15 cellular contexts compared by ENCODE assay signal in genomic region chr17:16886655-16887322, GRCh38.
DNase-seq lines count a peak whose midpoint lies in the region; ATAC-seq and TF ChIP-seq lines count a peak whose summit lies in the region.
"Had no signal": no experiment of that assay in that cellular context is flagged by ENCODE, and none has a peak within 500 bp of the region (broad histone marks: within the 10 kb centered on the region; RNA-seq: fewer than 3 reads in every experiment).

No MANE protein-coding gene starts in this region.

- H3K4me3 Mint-ChIP-seq in activated T-helper 17 cell treated with anti-CD3 and anti-CD28 coated beads, Interleukin-2, amount 50 U/mL, for 72 hours = no peak overlapping the region
- H3K4me3 Mint-ChIP-seq: mesothelial cell of epicardium; neural progenitor cell; T-helper 1 cell treated with Interleukin-12 subunit alpha and Interleukin-12 subunit beta and Interleukin-4 antibody, amounts not matched to agents 30 μg/mL and 1 μg/mL, for 36 hours had no signal

- no peak overlapping the region for H3K27ac Mint-ChIP-seq in activated T-helper 17 cell treated with anti-CD3 and anti-CD28 coated beads, Interleukin-2, amount 50 U/mL, for 72 hours
- H3K27ac Mint-ChIP-seq: mesothelial cell of epicardium; neural progenitor cell; T-helper 1 cell treated with Interleukin-12 subunit alpha and Interleukin-12 subunit beta and Interleukin-4 antibody, amounts not matched to agents 30 μg/mL and 1 μg/mL, for 36 hours had no signal

- intact Hi-C loops in lower lobe of right lung (cut with DNase I) = no loop called here

- ATAC-seq in GM18517 (IDR thresholded peaks at IDR 0.05; ENCODE audit: unreplicated experiment) = peak; percentile 85
- peak; percentile 87 for ATAC-seq in HG02610 (IDR thresholded peaks at IDR 0.05; ENCODE audit: unreplicated experiment)
- peak; percentile 54 for ATAC-seq in activated T-helper 17 cell treated with anti-CD3 and anti-CD28 coated beads, Interleukin-2, amount 50 U/mL, for 72 hours (replicated peaks)
- no peak for ATAC-seq in lower lobe of right lung

- H3K36me3 ChIP-seq in lower lobe of right lung = no peaks in the 10 kb centered on the region
- H3K36me3 ChIP-seq: BE2C, neural progenitor cell, upper lobe of left lung had no signal

- H3K27me3 Mint-ChIP-seq in activated T-helper 17 cell treated with anti-CD3 and anti-CD28 coated beads, Interleukin-2, amount 50 U/mL, for 72 hours = no peaks in the 10 kb centered on the region

- TF ChIP-seq CTCF in AG10803 (conservative IDR thresholded peaks at IDR 0.05; ENCODE audit: low read length) = no peak
- no peak for TF ChIP-seq CTCF in lower lobe of right lung (IDR thresholded peaks at IDR 0.05)

- H3K27ac ChIP-seq in lower lobe of right lung = no peak overlapping the region
- H3K27ac ChIP-seq: neural progenitor cell, upper lobe of left lung had no signal

- DNase-seq in AG10803 (ENCODE audit: low read depth) = peak; percentile 50
- DNase-seq in ureter (ENCODE audit: low spot score) = no peak
- DNase-seq in activated effector memory CD4-positive, alpha-beta T cell treated with anti-CD3 and anti-CD28 coated beads, Interleukin-2, amount 50 U/mL, for 16 hours = no peak
- no peak for DNase-seq in NK-92 treated with Interleukin-12 subunit alpha and Interleukin-12 subunit beta, amount 100 ng/mL, for 24 hours (lab: John Stamatoyannopoulos, UW)
- DNase-seq in lower lobe of right lung = no peak
- DNase-seq: amygdala, BE2C, NCI-H1105, upper lobe of left lung had no signal

- no peaks in the 10 kb centered on the region for H3K9me3 ChIP-seq in lower lobe of right lung
- H3K9me3 ChIP-seq: BE2C, upper lobe of left lung had no signal

- no peaks in the 10 kb centered on the region for H3K4me1 ChIP-seq in lower lobe of right lung
- H3K4me1 ChIP-seq: BE2C, neural progenitor cell, upper lobe of left lung had no signal

- no peaks in the 10 kb centered on the region for H3K4me1 Mint-ChIP-seq in activated T-helper 17 cell treated with anti-CD3 and anti-CD28 coated beads, Interleukin-2, amount 50 U/mL, for 72 hours
- H3K4me1 Mint-ChIP-seq: mesothelial cell of epicardium, neural progenitor cell had no signal

- H3K4me3 ChIP-seq in AG10803 (ENCODE audit: low read length) (no peak overlapping the region), lower lobe of right lung (no peak overlapping the region)
- H3K4me3 ChIP-seq: neural progenitor cell, upper lobe of left lung had no signal

- no peaks in the 10 kb centered on the region for H3K27me3 ChIP-seq in lower lobe of right lung (ENCODE audit: low read depth)
- H3K27me3 ChIP-seq: BE2C, neural progenitor cell, upper lobe of left lung had no signal

- H3K36me3 Mint-ChIP-seq in activated T-helper 17 cell treated with anti-CD3 and anti-CD28 coated beads, Interleukin-2, amount 50 U/mL, for 72 hours (ENCODE audit: low read depth) = no peaks in the 10 kb centered on the region
- H3K36me3 Mint-ChIP-seq: mesothelial cell of epicardium, neural progenitor cell had no signal

- H3K9me3 Mint-ChIP-seq in activated T-helper 17 cell treated with anti-CD3 and anti-CD28 coated beads, Interleukin-2, amount 50 U/mL, for 72 hours = no peaks in the 10 kb centered on the region
- H3K9me3 Mint-ChIP-seq: mesothelial cell of epicardium; T-helper 1 cell treated with Interleukin-12 subunit alpha and Interleukin-12 subunit beta and Interleukin-4 antibody, amounts not matched to agents 30 μg/mL and 1 μg/mL, for 36 hours had no signal

Comparison
In these comparisons a context has a peak if more than half of its experiments do, and no peak if none do; other contexts are left out.
1. ATAC-seq: peak in GM18517 (single experiment), HG02610 (single experiment) and activated T-helper 17 cell treated with anti-CD3 and anti-CD28 coated beads, Interleukin-2, amount 50 U/mL, for 72 hours (single experiment); none in lower lobe of right lung (0 of 2).